Comparison of ENCODE assay signal across 9 cellular contexts in the genomic region with DNA sequence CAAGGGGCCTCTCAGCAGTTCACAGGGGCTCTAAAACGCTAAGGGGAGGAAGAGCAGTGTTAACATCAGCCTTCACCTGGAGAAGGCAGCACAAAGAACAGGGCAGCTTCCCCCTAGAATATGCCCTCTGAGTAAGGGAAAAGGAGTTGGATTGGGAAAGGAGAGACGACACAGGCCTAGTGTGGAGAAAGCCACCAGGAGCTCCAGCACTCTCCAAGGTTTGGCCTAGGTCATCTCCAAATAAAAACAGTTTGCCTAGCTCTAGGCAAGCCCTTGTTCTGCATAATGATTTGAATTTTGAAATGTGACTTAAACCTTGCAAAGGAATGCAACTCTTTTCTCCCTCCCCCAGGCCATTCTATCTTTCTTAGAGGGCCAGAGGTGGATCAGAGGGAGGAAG.
DNase-seq lines count a peak whose midpoint lies in the region; ATAC-seq, FAIRE-seq and TF ChIP-seq lines count a peak whose summit lies in the region.
"Had no signal": no experiment of that assay in that cellular context is flagged by ENCODE, and none has a peak within 500 bp of the region (broad histone marks: within the 10 kb centered on the region; RNA-seq: fewer than 3 reads in every experiment).

No MANE protein-coding gene starts in this region.

- BruUV-seq in Calu3 (replicated peaks; lab: Mats Ljungman, UMichigan), result no TSS peak

- no peak for DNase-seq in NT2/D1 (ENCODE audit: low read depth, low spot score)
- DNase-seq in effector memory CD4-positive, alpha-beta T cell, result no peak
- DNase-seq in frontal cortex (ENCODE audit: low spot score in 2 of 2), result no peak
- no peak for DNase-seq in Calu3
- DNase-seq: NK-92 treated with Interleukin-12 subunit alpha and Interleukin-12 subunit beta, amount 100 ng/mL, for 24 hours had no signal

- peak overlapping the region; percentile 84 for H3K9ac ChIP-seq in BLaER1
- H3K9ac ChIP-seq in NT2/D1 (ENCODE audit: insufficient read length, low read depth), result peak overlapping the region; percentile 47

- peak overlapping the region; percentile 100 for H3K27ac Mint-ChIP-seq in nephron
- H3K27ac Mint-ChIP-seq in Calu3 (ENCODE audit: unreplicated experiment), result no peak overlapping the region

- FAIRE-seq in frontal cortex (lab: Jason Lieb, UNC), result no peak

- peaks cover 28% of the 10 kb centered on the region for H3K4me1 ChIP-seq in BLaER1
- H3K4me1 ChIP-seq in NT2/D1 (ENCODE audit: insufficient read depth, insufficient read length), result peaks cover 6% of the 10 kb centered on the region
- peaks cover 24% of the 10 kb centered on the region for H3K4me1 ChIP-seq in effector memory CD4-positive, alpha-beta T cell (ENCODE audit: control insufficient read depth, insufficient read depth, low read length, poor library complexity, severe bottlenecking)

- H3K27me3 Mint-ChIP-seq in nephron (ENCODE audit: low read depth), result no peaks in the 10 kb centered on the region
- no peaks in the 10 kb centered on the region for H3K27me3 Mint-ChIP-seq in Calu3 (ENCODE audit: unreplicated experiment)

- H3K4me2 ChIP-seq in BLaER1, result peak overlapping the region; percentile 84

- TF ChIP-seq CTCF in nephron (IDR thresholded peaks at IDR 0.05; ENCODE audit: unreplicated experiment in 3 of 3) (no peak), Calu3 (IDR thresholded peaks at IDR 0.05; ENCODE audit: unreplicated experiment) (no peak)

- H3K36me3 ChIP-seq in BLaER1 (no peaks in the 10 kb centered on the region), NT2/D1 (ENCODE audit: insufficient read depth, insufficient read length, low read length) (no peaks in the 10 kb centered on the region)
- no peaks in the 10 kb centered on the region for H3K36me3 ChIP-seq in effector memory CD4-positive, alpha-beta T cell (ENCODE audit: control insufficient read depth, insufficient read depth, low read length)

- no peaks in the 10 kb centered on the region for H3K27me3 ChIP-seq in BLaER1
- H3K27me3 ChIP-seq in NT2/D1 (ENCODE audit: insufficient read depth, insufficient read length), result no peaks in the 10 kb centered on the region
- no peaks in the 10 kb centered on the region for H3K27me3 ChIP-seq in effector memory CD4-positive, alpha-beta T cell (replicated peaks; ENCODE audit: control insufficient read depth, insufficient read depth, low read length, poor library complexity, severe bottlenecking)

- no peaks in the 10 kb centered on the region for H4K20me1 ChIP-seq in BLaER1

- peak overlapping the region; percentile 89 to 96 (median 95) for H3K4me3 Mint-ChIP-seq in nephron
- no peak overlapping the region for H3K4me3 Mint-ChIP-seq in Calu3 (ENCODE audit: low read depth, unreplicated experiment)

- H3K9me3 Mint-ChIP-seq in nephron, result no peaks in the 10 kb centered on the region
- no peaks in the 10 kb centered on the region for H3K9me3 Mint-ChIP-seq in Calu3 (ENCODE audit: low read depth, unreplicated experiment)

- H3K4me3 ChIP-seq in BLaER1, result peak overlapping the region; percentile 63
- no peak overlapping the region for H3K4me3 ChIP-seq in NT2/D1 (ENCODE audit: insufficient read length, low read depth)
- peak overlapping the region; percentile 63 for H3K4me3 ChIP-seq in effector memory CD4-positive, alpha-beta T cell (ENCODE audit: insufficient read depth, low read depth, low read length, poor library complexity, severe bottlenecking)

- CTCF ChIA-PET in Calu3 (lab: Charles Lee), result interaction anchor here (0.5 to 3.4 kb wide), 4 partner anchors 12 to 114 kb away, joined by 3 to 15 read pairs (median 3); a partner anchor contains a TSS

- H3K27ac ChIP-seq in BLaER1, result peak overlapping the region; percentile 91
- no peak overlapping the region for H3K27ac ChIP-seq in effector memory CD4-positive, alpha-beta T cell (ENCODE audit: insufficient read depth, low read length, poor library complexity, severe bottlenecking)

- no peaks in the 10 kb centered on the region for H3K36me3 Mint-ChIP-seq in nephron (ENCODE audit: low read depth)
- no peaks in the 10 kb centered on the region for H3K36me3 Mint-ChIP-seq in Calu3 (ENCODE audit: insufficient read depth, unreplicated experiment)

- H3K4me1 Mint-ChIP-seq in nephron (peaks cover 86% of the 10 kb centered on the region), Calu3 (ENCODE audit: low read depth, unreplicated experiment) (peaks cover 47% of the 10 kb centered on the region)

- intact Hi-C loops in Calu3 (cut with micrococcal nuclease; ENCODE audit: unreplicated experiment), result loop anchor here (1.0 to 10.0 kb wide), 3 partner anchors 100 to 344 kb away; a partner anchor contains a TSS

- H3K9me3 ChIP-seq in BLaER1 (no peaks in the 10 kb centered on the region), NT2/D1 (ENCODE audit: insufficient read depth, low read length) (no peaks in the 10 kb centered on the region)
- H3K9me3 ChIP-seq in effector memory CD4-positive, alpha-beta T cell (ENCODE audit: control insufficient read depth, low read length), result no peaks in the 10 kb centered on the region

- no peak for ATAC-seq in GM21515 (IDR thresholded peaks at IDR 0.05; ENCODE audit: unreplicated experiment)
- ATAC-seq in activated CD4-positive, CD25-positive, alpha-beta regulatory T cell treated with anti-CD3 and anti-CD28 coated beads, Interleukin-2, amount 50 U/mL, for 24 hours, result no peak
